Comparison of ENCODE assay signal across 1 cellular context in genomic region chr7:2510130-2510776, GRCh38.
TF ChIP-seq lines count a peak whose summit lies in the region.

No MANE protein-coding gene starts in this region.

TF ChIP-seq in HepG2, 621 proteins besides CTCF, POLR2A, EP300 and RAD21:
- TF ChIP-seq HNRNPLL (IDR thresholded peaks at IDR 0.05; ENCODE audit: low read depth, low read length, poor library complexity, severe bottlenecking): peak; percentile 2
- TF ChIP-seq E2F5 (CRISPR knock-in tag; conservative IDR thresholded peaks at IDR 0.05): no peak
- TF ChIP-seq ZNF281 (CRISPR knock-in tag; IDR thresholded peaks at IDR 0.05; ENCODE audit: borderline replicate concordance): no peak
- TF ChIP-seq GLI4 (CRISPR knock-in tag; IDR thresholded peaks at IDR 0.05; ENCODE audit: borderline replicate concordance): no peak
- TF ChIP-seq SNAI1 (CRISPR knock-in tag; IDR thresholded peaks at IDR 0.05; ENCODE audit: borderline replicate concordance): 0 out of 2 replicates have a peak, but pooled peaks have one; percentile 4
- no peak for TF ChIP-seq FOXA1 (IDR thresholded peaks at IDR 0.05)
- TF ChIP-seq FOXA1 (CRISPR knock-in tag; IDR thresholded peaks at IDR 0.05): no peak
- no peak for TF ChIP-seq ZNF646 (CRISPR knock-in tag; IDR thresholded peaks at IDR 0.05)
- no peak for TF ChIP-seq FLYWCH1 (CRISPR knock-in tag; IDR thresholded peaks at IDR 0.05)
- no peak for TF ChIP-seq SP4 (CRISPR knock-in tag; IDR thresholded peaks at IDR 0.05)
- TF ChIP-seq ZNF563 (CRISPR knock-in tag; IDR thresholded peaks at IDR 0.05): no peak
- TF ChIP-seq ZNF788 (CRISPR knock-in tag; IDR thresholded peaks at IDR 0.05; ENCODE audit: borderline replicate concordance): 0 out of 2 replicates have a peak, but pooled peaks have one; percentile 32
- TF ChIP-seq ZNF616 (CRISPR knock-in tag; IDR thresholded peaks at IDR 0.05; ENCODE audit: low read depth): no peak
- no peak for TF ChIP-seq ZNF792 (CRISPR knock-in tag; IDR thresholded peaks at IDR 0.05)
- no peak for TF ChIP-seq STAT6 (CRISPR knock-in tag; IDR thresholded peaks at IDR 0.05; ENCODE audit: borderline replicate concordance)
- no peak for TF ChIP-seq ZNF513 (CRISPR knock-in tag; conservative IDR thresholded peaks at IDR 0.05)
- TF ChIP-seq KAT2B (IDR thresholded peaks at IDR 0.05; ENCODE audit: borderline replicate concordance, low read depth, low read length): no peak
- no peak for TF ChIP-seq MNT (IDR thresholded peaks at IDR 0.05)
- no peak for TF ChIP-seq ZNF20 (CRISPR knock-in tag; IDR thresholded peaks at IDR 0.05)
- TF ChIP-seq FOXO4 (CRISPR knock-in tag; conservative IDR thresholded peaks at IDR 0.05): no peak
- TF ChIP-seq TBP (CRISPR knock-in tag; IDR thresholded peaks at IDR 0.05): no peak
- no peak for TF ChIP-seq ZFP36 (IDR thresholded peaks at IDR 0.05; ENCODE audit: borderline replicate concordance, low read depth, low read length, partially characterized antibody)
- TF ChIP-seq MAFF (IDR thresholded peaks at IDR 0.05; ENCODE audit: low read depth, low read length): no peak
- no peak for TF ChIP-seq ZNF431 (CRISPR knock-in tag; IDR thresholded peaks at IDR 0.05; ENCODE audit: borderline replicate concordance, low read depth)
- no peak for TF ChIP-seq NONO (IDR thresholded peaks at IDR 0.05)
- no peak for TF ChIP-seq NONO (CRISPR knock-in tag; conservative IDR thresholded peaks at IDR 0.05)
- no peak for TF ChIP-seq GMEB1 (CRISPR knock-in tag; IDR thresholded peaks at IDR 0.05; ENCODE audit: borderline replicate concordance)
- no peak for TF ChIP-seq ASH2L (IDR thresholded peaks at IDR 0.05; ENCODE audit: insufficient read length, low read depth, low read length)
- no peak for TF ChIP-seq ZNF761 (CRISPR knock-in tag; conservative IDR thresholded peaks at IDR 0.05)
- TF ChIP-seq MLXIP (CRISPR knock-in tag; IDR thresholded peaks at IDR 0.05; ENCODE audit: borderline replicate concordance): no peak
- TF ChIP-seq ZNF629 (CRISPR knock-in tag; conservative IDR thresholded peaks at IDR 0.05): peak; percentile 92
- no peak for TF ChIP-seq TAF1 (CRISPR knock-in tag; IDR thresholded peaks at IDR 0.05)
- TF ChIP-seq ZNF550 (CRISPR knock-in tag; IDR thresholded peaks at IDR 0.05; ENCODE audit: borderline replicate concordance): no peak
- 0 out of 2 replicates have a peak, but pooled peaks have one; percentile 23 for TF ChIP-seq HES4 (CRISPR knock-in tag; IDR thresholded peaks at IDR 0.05; ENCODE audit: borderline replicate concordance)
